8 cellular contexts compared by ENCODE assay signal in the genomic region with DNA sequence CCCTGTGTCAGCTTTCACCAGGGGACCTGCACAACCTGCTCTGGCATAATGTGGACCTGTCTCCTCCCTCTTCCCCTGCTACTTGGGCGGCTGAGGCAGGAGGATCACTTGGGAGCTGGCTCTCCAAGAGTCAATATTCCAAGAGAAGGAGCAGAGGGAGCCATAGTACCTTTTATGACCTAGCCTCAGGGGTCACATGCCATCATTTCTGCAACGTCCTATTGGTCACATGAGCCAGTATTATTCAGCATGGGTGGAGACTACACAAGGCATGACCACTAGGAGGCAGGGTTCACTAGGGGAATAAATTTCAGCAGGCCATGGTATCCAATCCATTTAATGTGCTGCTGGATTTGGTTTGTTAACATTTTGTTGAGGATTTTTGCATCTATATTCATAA. TPM values are rescaled to one million over a fixed set of nuclear protein-coding genes. Genes with fewer than 3 reads are reported as not detected.
A peak's percentile ranks its signal among the peaks of the same experiment; 100 is the strongest.
DNase-seq lines count a peak whose midpoint lies in the region; ATAC-seq and TF ChIP-seq lines count a peak whose summit lies in the region.

No MANE protein-coding gene starts in this region.

- TF ChIP-seq CTCF in Calu3 (IDR thresholded peaks at IDR 0.05; ENCODE audit: unreplicated experiment) (peak; percentile 19), foreskin keratinocyte (conservative IDR thresholded peaks at IDR 0.05) (peak; percentile 63), CD14-positive monocyte (IDR thresholded peaks at IDR 0.05) (no peak)

- CTCF ChIA-PET in Calu3 (lab: Charles Lee) = interaction anchor here (0.6 to 1.0 kb wide), 2 partner anchors 21 to 126 kb away, joined by 3 read pairs; no protein-coding TSS in a partner anchor

- intact Hi-C loops in Calu3 (cut with micrococcal nuclease; ENCODE audit: unreplicated experiment) = loop anchor here (5.0 kb wide), 1 partner anchor 37 kb away; no protein-coding TSS in a partner anchor
- intact Hi-C loops in CD14-positive monocyte (cut with micrococcal nuclease) = no loop called here

- no peaks in the 10 kb centered on the region for H3K4me1 ChIP-seq in foreskin keratinocyte

- ATAC-seq in foreskin keratinocyte = no peak

- H3K27ac ChIP-seq in foreskin keratinocyte = no peak overlapping the region

- H3K9me3 Mint-ChIP-seq in Calu3 (ENCODE audit: low read depth, unreplicated experiment) (no peaks in the 10 kb centered on the region), CD14-positive monocyte (peaks cover 8 to 27% (median 21%) of the 10 kb centered on the region in 7 donors)

- H3K4me1 Mint-ChIP-seq in Calu3 (ENCODE audit: low read depth, unreplicated experiment) (peaks cover 5% of the 10 kb centered on the region), CD14-positive monocyte (peaks cover 3% of the 10 kb centered on the region)

- peaks cover 21% of the 10 kb centered on the region for H3K27me3 Mint-ChIP-seq in Calu3 (ENCODE audit: unreplicated experiment)
- H3K27me3 Mint-ChIP-seq in CD14-positive monocyte (ENCODE audit: low read depth in 3 of 3) = peaks cover 7 to 22% (median 9%) of the 10 kb centered on the region in 3 donors

- H3K27me3 ChIP-seq in foreskin keratinocyte = peaks cover 7% of the 10 kb centered on the region

- H3K4me3 Mint-ChIP-seq in Calu3 (ENCODE audit: low read depth, unreplicated experiment) = no peak overlapping the region
- H3K4me3 Mint-ChIP-seq in CD14-positive monocyte = no peak overlapping the region

- peaks cover 3% of the 10 kb centered on the region for H3K36me3 Mint-ChIP-seq in Calu3 (ENCODE audit: insufficient read depth, unreplicated experiment)
- H3K36me3 Mint-ChIP-seq in CD14-positive monocyte = no peaks in the 10 kb centered on the region

- peak; percentile 22 for DNase-seq in Calu3
- peak; percentile 75 for DNase-seq in KBM-7
- DNase-seq in activated CD4-positive, alpha-beta T cell treated with anti-CD3 and anti-CD28 coated beads for 48 hours = peak; percentile 67
- peak in 1 of 2 donors; percentile 28 for DNase-seq in foreskin keratinocyte
- DNase-seq in stimulated activated naive CD4-positive, alpha-beta T cell treated with Interleukin-2 at 50 U/mL for 16 hours (lab: John Stamatoyannopoulos, UW) = peak; percentile 33
- no peak for DNase-seq in CD14-positive monocyte (ENCODE audit: low spot score)
- no peak for DNase-seq in islet precursor cell
- no peak for DNase-seq in HuH-7 (ENCODE audit: low spot score)

- in situ Hi-C loops in KBM-7 (cut with MboI; ENCODE audit: low pct_unique_long_range_greater_than_20kb, low sequenced_read_pairs) = no loop called here

- H3K27ac Mint-ChIP-seq in Calu3 (ENCODE audit: unreplicated experiment) (no peak overlapping the region), CD14-positive monocyte (no peak overlapping the region)

- BruUV-seq in Calu3 (replicated peaks; lab: Mats Ljungman, UMichigan) = no TSS peak

RNA-seq across cellular contexts. Expression of gene SHFL, which starts 12.0 kb away (rescaled TPM):
- total RNA-seq in Calu3 (2022) (37.3 and 61.5 TPM in 2 replicates), foreskin keratinocyte (36.7 and 43.7 TPM in 2 replicates)
- polyA plus RNA-seq in foreskin keratinocyte (44.4 and 53.7 TPM in 2 replicates), CD14-positive monocyte (10 to 100 TPM; 12.6 to 17.6 TPM)

RNA-seq across cellular contexts. Expression of gene ANGPTL6, which starts 28.3 kb away (rescaled TPM):
- total RNA-seq in Calu3 (2022) = 0.59 and 1.2 TPM in 2 replicates
- total RNA-seq in foreskin keratinocyte = 0.07 and 0.11 TPM in 2 replicates
- polyA plus RNA-seq in foreskin keratinocyte = 0.08 and 0.10 TPM in 2 replicates
- polyA plus RNA-seq in CD14-positive monocyte = not detected

RNA-seq across cellular contexts. Expression of gene PPAN, which starts 32.0 kb away (rescaled TPM):
- total RNA-seq in Calu3 (2022) (52.2 and 56.4 TPM in 2 replicates), foreskin keratinocyte (56.6 and 70.7 TPM in 2 replicates)
- polyA plus RNA-seq in foreskin keratinocyte (66.8 and 71.6 TPM in 2 replicates), CD14-positive monocyte (1 to 10 TPM; 7.2 to 7.6 TPM)

RNA-seq across cellular contexts. Expression of gene P2RY11, which starts 37.3 kb away (rescaled TPM):
- 20.7 and 25.2 TPM in 2 replicates for total RNA-seq in Calu3 (2022)
- 5.3 and 6.3 TPM in 2 replicates for total RNA-seq in foreskin keratinocyte
- polyA plus RNA-seq in foreskin keratinocyte = 6.2 and 7.3 TPM in 2 replicates
- under 1 TPM; 0.50 to 0.69 TPM for polyA plus RNA-seq in CD14-positive monocyte

RNA-seq across cellular contexts. Expression of gene EIF3G, which starts 45.5 kb away (rescaled TPM):
- total RNA-seq in Calu3 (2022) (143 and 149 TPM in 2 replicates), foreskin keratinocyte (255 and 258 TPM in 2 replicates)
- polyA plus RNA-seq in foreskin keratinocyte (319 and 336 TPM in 2 replicates), CD14-positive monocyte (100 to 1,000 TPM; 148 to 166 TPM)

Comparison
In these comparisons a context has a peak if more than half of its experiments do, and no peak if none do; other contexts are left out.
1. DNase-seq: peak in Calu3 (single experiment), KBM-7 (single experiment), activated CD4-positive, alpha-beta T cell treated with anti-CD3 and anti-CD28 coated beads for 48 hours (single experiment) and stimulated activated naive CD4-positive, alpha-beta T cell treated with Interleukin-2 at 50 U/mL for 16 hours (single experiment); none in CD14-positive monocyte (single experiment), islet precursor cell (single experiment) and HuH-7 (single experiment).